ENCODE assay signal across 1 cellular context in the genomic region with DNA sequence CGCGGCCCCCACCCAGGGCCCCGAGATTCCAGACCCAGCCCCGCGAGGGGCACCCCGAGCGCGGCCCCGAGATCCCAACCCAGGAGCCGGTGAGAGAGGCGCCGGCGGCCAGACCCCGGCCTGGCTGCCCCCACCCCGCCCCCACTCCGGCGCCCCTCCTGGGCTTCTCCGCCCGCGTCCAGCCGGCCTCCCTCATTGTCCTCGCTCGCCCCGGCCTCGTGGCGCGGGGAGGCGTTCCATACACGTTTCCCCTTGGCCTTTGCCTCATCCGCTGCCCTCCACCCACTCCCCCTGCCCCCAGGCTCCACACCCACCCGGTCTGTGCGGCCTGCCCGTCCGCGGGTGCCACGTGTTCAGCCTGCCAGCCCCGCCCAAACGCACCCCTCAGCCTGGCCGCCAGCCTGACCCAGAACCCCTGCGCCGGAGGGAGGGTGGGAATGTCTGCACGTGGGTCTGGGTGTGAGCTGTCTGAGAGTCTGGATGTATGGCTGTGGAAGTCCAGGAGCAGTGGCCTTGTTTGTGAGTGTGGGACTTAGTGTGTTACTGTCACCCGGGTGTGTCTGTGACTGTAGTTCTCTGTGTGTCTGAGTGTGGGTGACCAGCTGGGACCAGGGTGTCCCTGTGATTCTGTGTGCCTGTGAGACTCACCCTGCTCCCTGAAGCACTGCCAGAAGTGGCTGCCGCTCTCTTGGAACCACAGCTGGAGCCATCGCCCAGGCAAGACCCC.
TF ChIP-seq lines count a peak whose summit lies in the region.

No MANE protein-coding gene starts in this region.

TF ChIP-seq in IMR-90, 13 proteins besides CTCF, POLR2A, EP300 and RAD21:
- TF ChIP-seq, protein P1, sequence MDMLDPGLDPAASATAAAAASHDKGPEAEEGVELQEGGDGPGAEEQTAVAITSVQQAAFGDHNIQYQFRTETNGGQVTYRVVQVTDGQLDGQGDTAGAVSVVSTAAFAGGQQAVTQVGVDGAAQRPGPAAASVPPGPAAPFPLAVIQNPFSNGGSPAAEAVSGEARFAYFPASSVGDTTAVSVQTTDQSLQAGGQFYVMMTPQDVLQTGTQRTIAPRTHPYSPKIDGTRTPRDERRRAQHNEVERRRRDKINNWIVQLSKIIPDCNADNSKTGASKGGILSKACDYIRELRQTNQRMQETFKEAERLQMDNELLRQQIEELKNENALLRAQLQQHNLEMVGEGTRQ (IDR thresholded peaks at IDR 0.05; ENCODE audit: low read depth, low read length): peak; percentile 62; the same call in 1 of the 2 replicates
- TF ChIP-seq RFX5 (IDR thresholded peaks at IDR 0.05; ENCODE audit: low read depth, low read length): no peak
- no peak for TF ChIP-seq BHLHE40 (IDR thresholded peaks at IDR 0.05; ENCODE audit: low read depth, low read length)
- peak; percentile 38; the same call in 1 of the 2 replicates for TF ChIP-seq MAZ (IDR thresholded peaks at IDR 0.05; ENCODE audit: borderline replicate concordance, low read depth, low read length)
- TF ChIP-seq MXI1 (IDR thresholded peaks at IDR 0.05; ENCODE audit: borderline replicate concordance, low read depth, low read length): peak; percentile 95
